Comparison of ENCODE assay signal across 8 cellular contexts in genomic region chr1:146039844-146040194, GRCh38. TPM values are rescaled to one million over a fixed set of nuclear protein-coding genes. Genes with fewer than 3 reads are reported as not detected.
DNase-seq lines count a peak whose midpoint lies in the region; ATAC-seq, FAIRE-seq and TF ChIP-seq lines count a peak whose summit lies in the region.

No MANE protein-coding gene starts in this region.

- no peaks in the 10 kb centered on the region for H3K4me1 ChIP-seq in SJCRH30
- no peaks in the 10 kb centered on the region for H3K4me1 ChIP-seq in hepatocyte (ENCODE audit: insufficient read depth)
- H3K4me1 ChIP-seq in stomach smooth muscle (ENCODE audit: control insufficient read depth, insufficient read depth, low read length): peaks cover 6% of the 10 kb centered on the region
- peaks cover 3% of the 10 kb centered on the region for H3K4me1 ChIP-seq in colonic mucosa

- no peak overlapping the region for H3K9ac ChIP-seq in stomach smooth muscle (ENCODE audit: low read length in 2 of 2)
- no peak overlapping the region for H3K9ac ChIP-seq in colonic mucosa (ENCODE audit: low read depth in 2 of 2, low read length in 2 of 2)

- TF ChIP-seq CTCF in hepatocyte (IDR thresholded peaks at IDR 0.05; ENCODE audit: poor library complexity): no peak
- TF ChIP-seq CTCF in colonic mucosa (IDR thresholded peaks at IDR 0.05): no peak

- H3K9me3 ChIP-seq in SJCRH30 (replicated peaks) (no peaks in the 10 kb centered on the region), hepatocyte (ENCODE audit: low read depth) (no peaks in the 10 kb centered on the region), stomach smooth muscle (ENCODE audit: control insufficient read depth in 2 of 2, low read length in 2 of 2) (no peaks in the 10 kb centered on the region), colonic mucosa (no peaks in the 10 kb centered on the region)

- no peak for ATAC-seq in GM18861 (IDR thresholded peaks at IDR 0.05; ENCODE audit: unreplicated experiment)

- H3K79me2 ChIP-seq in hepatocyte: no peaks in the 10 kb centered on the region

- DNase-seq in DMS53 (lab: John Stamatoyannopoulos, UW) (peak; percentile 49), DMS53 treated with DMSO at 0.1 percent for 48 hours (lab: John Stamatoyannopoulos, UW; ENCODE audit: unreplicated experiment) (no peak), SJCRH30 (no peak), hepatocyte (ENCODE audit: low spot score) (no peak), colonic mucosa (no peak), HTR-8/SVneo (ENCODE audit: insufficient read length, low spot score) (no peak)

- WGBS in hepatocyte (ENCODE audit: low lambda C conversion rate, missing lambda C conversion rate): 93% methylated on average over 8 of the region's 9 CpGs

- no peak for FAIRE-seq in HTR-8/SVneo (lab: Jason Lieb, UNC)

- H3K4me2 ChIP-seq in hepatocyte: no peak overlapping the region

- H4K20me1 ChIP-seq in hepatocyte (ENCODE audit: insufficient read depth, poor library complexity, severe bottlenecking): no peaks in the 10 kb centered on the region

- intact Hi-C loops in colonic mucosa (cut with DNase I): no loop called here

- H3K27ac ChIP-seq in SJCRH30 (no peak overlapping the region), hepatocyte (peak overlapping the region; percentile 97), stomach smooth muscle (ENCODE audit: low read length) (peak overlapping the region; percentile 91), colonic mucosa (no peak overlapping the region)

- H3K4me3 ChIP-seq in SJCRH30 (peak overlapping the region; percentile 73; the same call in 1 of the 2 replicates), hepatocyte (no peak overlapping the region), stomach smooth muscle (ENCODE audit: low read length in 2 of 2) (peak overlapping the region in 1 of 2 donors; percentile 86), colonic mucosa (no peak overlapping the region)

- H3K36me3 ChIP-seq in SJCRH30 (no peaks in the 10 kb centered on the region), hepatocyte (replicated peaks; ENCODE audit: insufficient read depth, low read depth) (no peaks in the 10 kb centered on the region), stomach smooth muscle (ENCODE audit: control insufficient read depth in 2 of 2, insufficient read depth in 2 of 2, low read length in 2 of 2) (no peaks in the 10 kb centered on the region), colonic mucosa (no peaks in the 10 kb centered on the region)

- H3K9me2 ChIP-seq in hepatocyte (replicated peaks; ENCODE audit: insufficient read depth): no peaks in the 10 kb centered on the region

- no peak overlapping the region for H2AFZ ChIP-seq in hepatocyte

- no peaks in the 10 kb centered on the region for H3K27me3 ChIP-seq in SJCRH30
- H3K27me3 ChIP-seq in hepatocyte: no peaks in the 10 kb centered on the region
- no peaks in the 10 kb centered on the region for H3K27me3 ChIP-seq in stomach smooth muscle (ENCODE audit: control insufficient read depth in 1 of 2, insufficient read depth in 2 of 2, low read length in 2 of 2)
- no peaks in the 10 kb centered on the region for H3K27me3 ChIP-seq in colonic mucosa

RNA-seq across cellular contexts. Expression of gene HJV, which starts 18.3 kb away (rescaled TPM):
- 0.10 TPM in 2 replicates for total RNA-seq in SJCRH30 (2014; rRNA removed; shearing (Covaris generic))
- total RNA-seq in hepatocyte (5.7 and 6.7 TPM in 2 replicates), colonic mucosa (not detected)
- 1.00 and 3.0 TPM in 2 replicates for polyA plus RNA-seq in hepatocyte

RNA-seq across cellular contexts. Expression of gene TXNIP, which starts 43.4 kb away (rescaled TPM):
- total RNA-seq in SJCRH30 (2014; rRNA removed; shearing (Covaris generic)): 161 and 177 TPM in 2 replicates
- 160 TPM in 2 replicates for total RNA-seq in hepatocyte
- 75.3 and 85.0 TPM in 2 replicates for polyA plus RNA-seq in hepatocyte
- total RNA-seq in colonic mucosa: 100 to 1,000 TPM; 302 to 496 TPM

Comparison
In these comparisons a context has a peak if more than half of its experiments do, and no peak if none do; other contexts are left out.
1. H3K27ac ChIP-seq: peak in hepatocyte (single experiment) and stomach smooth muscle (single experiment); none in SJCRH30 (single experiment) and colonic mucosa (single experiment).